25 cellular contexts compared by ENCODE assay signal in genomic region chr9:109459423-109459822, GRCh38. TPM values are rescaled to one million over a fixed set of nuclear protein-coding genes. Genes with fewer than 3 reads are reported as not detected.
DNase-seq lines count a peak whose midpoint lies in the region; ATAC-seq, FAIRE-seq and TF ChIP-seq lines count a peak whose summit lies in the region.
"Had no signal": no experiment of that assay in that cellular context is flagged by ENCODE, and none has a peak within 500 bp of the region (broad histone marks: within the 10 kb centered on the region; RNA-seq: fewer than 3 reads in every experiment).

No MANE protein-coding gene starts in this region.

- H2AK5ac ChIP-seq in trophoblast cell (ENCODE audit: low read length) = no peak overlapping the region

- POLR2A ChIA-PET in K562 (lab: Yijun Ruan, JAX) = no interaction called here

- H3K4me2 ChIP-seq in K562 (ENCODE audit: insufficient read depth, low read length) = no peak overlapping the region
- no peak overlapping the region for H3K4me2 ChIP-seq in trophoblast cell (ENCODE audit: low read length)
- H3K4me2 ChIP-seq in MM.1S (ENCODE audit: low read depth, low read length) = no peak overlapping the region
- H3K4me2 ChIP-seq: A549, KMS-11 had no signal

- ATAC-seq in K562 = 0 out of 3 replicates have a peak, but pooled peaks have one; percentile 36
- ATAC-seq in GM18517 (IDR thresholded peaks at IDR 0.05; ENCODE audit: unreplicated experiment) = no peak
- ATAC-seq: HepG2, PC-3, SK-N-SH treated with all-trans-retinoic acid at 6 μM for 48 hours, T-cell had no signal

- CTCF ChIA-PET in K562 (lab: Yijun Ruan, JAX; ENCODE audit: low intra/inter-chr PET ratio) = no interaction called here

- no peak overlapping the region for H2BK12ac ChIP-seq in trophoblast cell (ENCODE audit: low read length)

- intact Hi-C loops in K562 (cut with micrococcal nuclease) = no loop called here

- no peak overlapping the region for H3K4ac ChIP-seq in trophoblast cell (ENCODE audit: low read depth, low read length)

- peak overlapping the region; percentile 15 for H4K91ac ChIP-seq in trophoblast cell (ENCODE audit: low read depth, low read length)

- in situ Hi-C loops in K562 (cut with MboI) = no loop called here

- no peak overlapping the region for H3K9ac ChIP-seq in K562 (ENCODE audit: insufficient read depth in 1 of 2, low read depth in 2 of 2, low read length in 2 of 2)
- no peak overlapping the region for H3K9ac ChIP-seq in trophoblast cell (ENCODE audit: low read length)
- no peak overlapping the region for H3K9ac ChIP-seq in MM.1S (ENCODE audit: low read length)
- H3K9ac ChIP-seq: KMS-11 had no signal

- H4K8ac ChIP-seq in trophoblast cell (ENCODE audit: low read depth, low read length) = no peak overlapping the region

- H3K4me1 ChIP-seq in K562 (replicated peaks in 1 of 2; ENCODE audit: control insufficient read depth in 2 of 2, insufficient read depth in 2 of 2, low read length in 2 of 2) = no peaks in the 10 kb centered on the region
- peaks cover 7% of the 10 kb centered on the region in 2 experiments for H3K4me1 ChIP-seq in trophoblast cell (ENCODE audit: control insufficient read depth in 1 of 2, insufficient read depth in 2 of 2, low read length in 2 of 2)
- H3K4me1 ChIP-seq in MM.1S (ENCODE audit: low read length) = no peaks in the 10 kb centered on the region

- H3K36me3 ChIP-seq in KOPT-K1 (ENCODE audit: insufficient read depth, low read length) = no peaks in the 10 kb centered on the region
- H3K36me3 ChIP-seq in K562 (ENCODE audit: control insufficient read depth, insufficient read depth, low read length) = no peaks in the 10 kb centered on the region
- no peaks in the 10 kb centered on the region for H3K36me3 ChIP-seq in trophoblast cell (ENCODE audit: control insufficient read depth in 1 of 2, insufficient read depth in 2 of 2, low read length in 2 of 2)
- H3K36me3 ChIP-seq in MM.1S (replicated peaks; ENCODE audit: insufficient read depth, low read length) = no peaks in the 10 kb centered on the region
- H3K36me3 ChIP-seq: HAP-1, MG63 had no signal

- BruUV-seq in K562 (replicated peaks; lab: Mats Ljungman, UMichigan) = no TSS peak

- FAIRE-seq in K562 (lab: Jason Lieb, UNC) = no peak
- FAIRE-seq: A549, HepG2 had no signal

- no peak overlapping the region for H3K18ac ChIP-seq in trophoblast cell (ENCODE audit: low read length)

- H3K79me2 ChIP-seq in K562 (ENCODE audit: control insufficient read depth, insufficient read depth, low read length) (no peaks in the 10 kb centered on the region), trophoblast cell (ENCODE audit: control insufficient read depth, insufficient read depth, low read length, poor library complexity) (no peaks in the 10 kb centered on the region), MM.1S (ENCODE audit: low read length) (no peaks in the 10 kb centered on the region)

- H3K23ac ChIP-seq in trophoblast cell (ENCODE audit: low read length) = no peak overlapping the region

- H2BK120ac ChIP-seq in trophoblast cell (ENCODE audit: insufficient read depth, low read length, poor library complexity) = no peak overlapping the region

- 0% methylated on average over 4 of the region's 4 CpGs for WGBS in K562 (ENCODE audit: insufficient coverage, low coverage, missing lambda C conversion rate)
- WGBS in trophoblast cell (ENCODE audit: extremely low coverage, insufficient coverage, insufficient read length) = no CpG with 5 or more reads among the region's 4 CpGs

- H2AFZ ChIP-seq in K562 (ENCODE audit: low read depth, low read length) (no peak overlapping the region), trophoblast cell (ENCODE audit: insufficient read depth, low read length, poor library complexity) (no peak overlapping the region), MM.1S (ENCODE audit: low read length) (no peak overlapping the region)

- H3K27me3 ChIP-seq in K562 (ENCODE audit: control insufficient read depth in 2 of 2, insufficient read depth in 2 of 2, low read length in 2 of 2) = peaks cover 3 to 45% of the 10 kb centered on the region in 2 experiments; a peak in 4 of 5 replicates
- no peaks in the 10 kb centered on the region for H3K27me3 ChIP-seq in trophoblast cell (ENCODE audit: insufficient read depth, low read length)
- no peaks in the 10 kb centered on the region for H3K27me3 ChIP-seq in MM.1S (replicated peaks; ENCODE audit: insufficient read depth, low read length)
- H3K27me3 ChIP-seq: MG63 had no signal

- H3K4me3 ChIP-seq in GM12864 (ENCODE audit: low read depth, low read length) = no peak overlapping the region
- H3K4me3 ChIP-seq in K562 = no peak overlapping the region
- H3K4me3 ChIP-seq in trophoblast cell (ENCODE audit: low read depth, low read length) = no peak overlapping the region
- no peak overlapping the region for H3K4me3 ChIP-seq in MM.1S (ENCODE audit: low read length)
- H3K4me3 ChIP-seq: A549, HAP-1, MG63 had no signal

- no peaks in the 10 kb centered on the region for H3F3A ChIP-seq in MM.1S (ENCODE audit: insufficient read depth, low read length)

- H3K14ac ChIP-seq in trophoblast cell (ENCODE audit: low read length) = no peak overlapping the region

- no peak overlapping the region for H4K12ac ChIP-seq in trophoblast cell (ENCODE audit: low read depth, low read length)

- no peak for DNase-seq in GM12864 (ENCODE audit: low read depth)
- DNase-seq in K562 (ENCODE audit: extremely low read depth in 1 of 4, low spot score in 3 of 4) = no peak
- no peak for DNase-seq in trophoblast cell
- DNase-seq in MM.1S = no peak
- no peak for DNase-seq in GM20000 (ENCODE audit: low spot score)
- DNase-seq: C1 segment of cervical spinal cord; CD8-positive, alpha-beta memory T cell; DMS53; MG63; NCI-H1105; NCI-H187; NCI-H2227 treated with DMSO at 0.1 percent for 48 hours; NCI-H510A treated with DMSO at 0.1 percent for 48 hours; NCI-H774; PC-3; RPMI8226; SIG-M5; T-cell had no signal

- TF ChIP-seq RAD21 in K562 (CRISPR knock-in tag; conservative IDR thresholded peaks at IDR 0.05 in 1 of 2, IDR thresholded peaks at IDR 0.05 in 1 of 2) = no peak

- no peaks in the 10 kb centered on the region for H3K9me3 ChIP-seq in KOPT-K1 (ENCODE audit: insufficient read depth, low read length, poor library complexity, severe bottlenecking)
- H3K9me3 ChIP-seq in K562 (replicated peaks; ENCODE audit: control insufficient read depth, insufficient read depth, low read depth, low read length) = no peaks in the 10 kb centered on the region
- H3K9me3 ChIP-seq in trophoblast cell (ENCODE audit: insufficient read depth, low read depth, low read length) = peaks cover 2% of the 10 kb centered on the region
- no peaks in the 10 kb centered on the region for H3K9me3 ChIP-seq in MM.1S (replicated peaks; ENCODE audit: insufficient read depth, low read length)
- H3K9me3 ChIP-seq: A549, HAP-1, MG63 had no signal

- H4K20me1 ChIP-seq in K562 (replicated peaks; ENCODE audit: control insufficient read depth, insufficient read depth, low read length) (no peaks in the 10 kb centered on the region), MM.1S (ENCODE audit: insufficient read depth, low read length) (no peaks in the 10 kb centered on the region)

- no peaks in the 10 kb centered on the region for H3K9me2 ChIP-seq in MM.1S (replicated peaks; ENCODE audit: insufficient read depth, low read length)

- no peak for TF ChIP-seq EP300 in K562 (IDR thresholded peaks at IDR 0.05; ENCODE audit: low read length)

- peak overlapping the region; percentile 89 for H3K27ac ChIP-seq in KOPT-K1 (ENCODE audit: low read depth, low read length, poor library complexity, severe bottlenecking)
- H3K27ac ChIP-seq in K562 (ENCODE audit: extremely low read depth, low read depth, low read length) = no peak overlapping the region
- H3K27ac ChIP-seq in trophoblast cell (ENCODE audit: low read depth, low read length) = no peak overlapping the region
- no peak overlapping the region for H3K27ac ChIP-seq in MM.1S (ENCODE audit: low read length)
- H3K27ac ChIP-seq: KMS-11 had no signal

- no peak for TF ChIP-seq POLR2A in K562 (conservative IDR thresholded peaks at IDR 0.05)

- no peaks in the 10 kb centered on the region for H3K9me1 ChIP-seq in K562 (ENCODE audit: control insufficient read depth, insufficient read depth, low read length)

- peak; percentile 19 for TF ChIP-seq CTCF in GM12864 (IDR thresholded peaks at IDR 0.05; ENCODE audit: low read depth, low read length, missing control alignments)
- TF ChIP-seq CTCF in K562 (IDR thresholded peaks at IDR 0.05 in 2 of 3, conservative IDR thresholded peaks at IDR 0.05 in 1 of 3; ENCODE audit: insufficient read depth in 2 of 3, low read depth in 1 of 3, low read length in 3 of 3) = no peak
- no peak for TF ChIP-seq CTCF in MM.1S (IDR thresholded peaks at IDR 0.05; ENCODE audit: low read length)
- no peak for TF ChIP-seq CTCF in GM20000 (IDR thresholded peaks at IDR 0.05; ENCODE audit: extremely low read depth, missing control alignments)

- H2BK5ac ChIP-seq in trophoblast cell (ENCODE audit: low read depth, low read length, poor library complexity) = no peak overlapping the region

- no peaks in the 10 kb centered on the region for H3K79me1 ChIP-seq in trophoblast cell (ENCODE audit: low read length)

TF ChIP-seq in K562, 482 proteins besides CTCF, POLR2A, EP300 and RAD21 (continues in another document):
- TF ChIP-seq MYNN (IDR thresholded peaks at IDR 0.05) (no peak), MYNN (CRISPR knock-in tag; IDR thresholded peaks at IDR 0.05) (no peak), RBM34 (IDR thresholded peaks at IDR 0.05; ENCODE audit: borderline replicate concordance, insufficient read depth, low read length) (no peak), NBN (IDR thresholded peaks at IDR 0.05; ENCODE audit: low read depth) (no peak)

RNA-seq across cellular contexts. Expression of gene PTPN3, which starts 38.7 kb away (rescaled TPM):
- total RNA-seq in K562 (2011; cell fraction: chromatin; rRNA removed; ENCODE audit: low replicate concordance) = not detected in 2 replicates
- not detected in 2 replicates for total RNA-seq in K562 (2011; cell fraction: nucleolus; rRNA removed)
- total RNA-seq in K562 (2011; cell fraction: nucleoplasm; rRNA removed) = not detected in 2 replicates
- not detected in 2 replicates for total RNA-seq in K562 (2014; rRNA removed)
- total RNA-seq in K562 (2014; rRNA removed; fragmentation: Illumina TruSeq; extraction: Trizol) = not detected in 2 replicates
- total RNA-seq in K562 (2015; rRNA removed; fragmentation: Illumina TruSeq; extraction: Trizol) = not detected in 2 replicates
- 0.02 and 0.20 TPM in 2 replicates for total RNA-seq in K562 (2021)
- not detected in 2 replicates for polyA plus RNA-seq in K562 (2011; rRNA removed)
- polyA plus RNA-seq in K562 (2011; cell fraction: cytosol; rRNA removed) = not detected in 2 replicates
- polyA plus RNA-seq in K562 (2011; cell fraction: nucleus; rRNA removed) = not detected in 2 replicates
- 0.01 TPM in 1 of 2 replicates, not detected in the other for polyA plus RNA-seq in K562 (2012)
- not detected in 2 replicates for polyA plus RNA-seq in K562 (2014; fragmentation: Illumina TruSeq; extraction: Trizol)
- polyA plus RNA-seq in K562 (2014; fragmentation: Nextera tagmentation; extraction: Ambion mirVana) = not detected
- not detected in 2 replicates for polyA plus RNA-seq in K562 (2014; rRNA removed)
- polyA minus RNA-seq in K562 (2011; rRNA and poly(A)+ RNA removed) = not detected in 2 replicates
- polyA minus RNA-seq in K562 (2011; cell fraction: cytosol; rRNA and poly(A)+ RNA removed) = not detected in 2 replicates
- not detected in 2 replicates for polyA minus RNA-seq in K562 (2011; cell fraction: nucleus; rRNA and poly(A)+ RNA removed)
- polyA plus RNA-seq in trophoblast cell (2013) = 2.8 and 3.0 TPM in 2 replicates
- polyA plus RNA-seq: CD8-positive, alpha-beta memory T cell had no signal
